ENCODE assay signal across 22 cellular contexts in genomic region chrX:123876844-123877243, GRCh38.
"Had no signal": no experiment of that assay in that cellular context is flagged by ENCODE, and none has a peak within 500 bp of the region (broad histone marks: within the 10 kb centered on the region; RNA-seq: fewer than 3 reads in every experiment).

No MANE protein-coding gene starts in this region.

- H3K4me1 Mint-ChIP-seq: endodermal cell had no signal

- H3K9me3 ChIP-seq: colonic mucosa, heart left ventricle, psoas muscle, spleen, suprapubic skin, thyroid gland had no signal

- H3K9me3 Mint-ChIP-seq: naive thymus-derived CD4-positive, alpha-beta T cell had no signal

- H3K36me3 Mint-ChIP-seq: naive thymus-derived CD4-positive, alpha-beta T cell had no signal

- H3K27ac ChIP-seq: colonic mucosa, heart left ventricle, psoas muscle, suprapubic skin, thyroid gland had no signal

- H3K4me3 Mint-ChIP-seq: endodermal cell, nephron progenitor cell, type B pancreatic cell had no signal

- H3K27ac Mint-ChIP-seq: endodermal cell, nephron progenitor cell, type B pancreatic cell had no signal

- ATAC-seq: heart left ventricle; naive thymus-derived CD4-positive, alpha-beta T cell; psoas muscle; sciatic nerve had no signal

- H3K27me3 Mint-ChIP-seq: naive thymus-derived CD4-positive, alpha-beta T cell; type B pancreatic cell had no signal

- DNase-seq: colonic mucosa; effector CD4-positive, alpha-beta T cell; endodermal cell; erythroblast; foreskin melanocyte; heart left ventricle; hippocampal formation; left colon; mesendoderm; naive thymus-derived CD4-positive, alpha-beta T cell; nephron progenitor cell; psoas muscle; retina; spleen; stimulated activated CD4-positive, alpha-beta T cell treated with anti-CD3 and anti-CD28 coated beads, Interleukin-15, amount 100 ng/mL, for 24 hours; stimulated activated CD4-positive, alpha-beta T cell treated with anti-CD3 and anti-CD28 coated beads, Interleukin-1b, Interleukin-23, amount 100 ng/mL, for 48 hours; stimulated activated CD4-positive, alpha-beta T cell treated with anti-CD3 and anti-CD28 coated beads, Interleukin-4, amount 100 ng/mL, for 24 hours; stimulated activated naive CD4-positive, alpha-beta T cell; thyroid gland had no signal

- H3K4me3 ChIP-seq: colonic mucosa, heart left ventricle, psoas muscle, suprapubic skin, thyroid gland had no signal

- H3K27me3 ChIP-seq: colonic mucosa, heart left ventricle, spleen, suprapubic skin, thyroid gland had no signal
